Comparison of ENCODE assay signal across 14 cellular contexts in the genomic region with DNA sequence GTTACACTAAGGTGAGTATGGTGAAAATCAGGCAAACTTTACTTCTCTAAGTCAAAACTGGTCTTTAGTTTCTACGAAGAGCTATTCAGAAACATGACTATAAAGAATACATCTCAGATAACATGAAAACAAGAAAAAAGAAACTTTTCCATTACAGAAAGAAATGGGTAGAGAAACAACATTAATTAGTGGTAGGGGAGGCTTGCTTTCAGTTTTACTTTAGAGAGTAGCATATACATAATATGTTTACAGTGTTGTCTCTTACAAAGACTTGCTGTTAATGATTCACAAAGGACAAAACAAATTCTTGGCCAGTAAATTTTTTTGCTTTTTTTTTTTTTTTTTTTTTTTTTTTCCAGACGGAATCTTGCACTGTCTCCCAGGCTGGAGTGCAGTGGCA. TPM values are rescaled to one million over a fixed set of nuclear protein-coding genes. Genes with fewer than 3 reads are reported as not detected.
DNase-seq lines count a peak whose midpoint lies in the region; ATAC-seq and TF ChIP-seq lines count a peak whose summit lies in the region.
"Had no signal": no experiment of that assay in that cellular context is flagged by ENCODE, and none has a peak within 500 bp of the region (broad histone marks: within the 10 kb centered on the region; RNA-seq: fewer than 3 reads in every experiment).

No MANE protein-coding gene starts in this region.

- peaks cover 0 to 13% of the 10 kb centered on the region in 2 donors for H3K36me3 ChIP-seq in body of pancreas (replicated peaks in 1 of 2; ENCODE audit: insufficient read depth in 1 of 2, low read depth in 2 of 2)

- H3K4me1 Mint-ChIP-seq in CD14-positive monocyte (no peaks in the 10 kb centered on the region), memory B cell (no peaks in the 10 kb centered on the region)
- H3K4me1 Mint-ChIP-seq in activated CD4-positive, alpha-beta memory T cell treated with anti-CD3 and anti-CD28 coated beads, Interleukin-2, amount 10 ng/mL, durations not matched to agents 7 days and 5 days: peaks cover 15% of the 10 kb centered on the region

- H3K9me3 ChIP-seq in body of pancreas: no peaks in the 10 kb centered on the region

- no peak for TF ChIP-seq CTCF in CD14-positive monocyte (IDR thresholded peaks at IDR 0.05)
- TF ChIP-seq CTCF in body of pancreas (IDR thresholded peaks at IDR 0.05): no peak

- H3K4me3 Mint-ChIP-seq in CD14-positive monocyte (no peak overlapping the region), memory B cell (no peak overlapping the region)
- no peak overlapping the region for H3K4me3 Mint-ChIP-seq in activated CD4-positive, alpha-beta memory T cell treated with anti-CD3 and anti-CD28 coated beads, Interleukin-2, amount 10 ng/mL, durations not matched to agents 7 days and 5 days

- WGBS in body of pancreas, 2 donors: 75 to 76% methylated on average over 2 of the region's 2 CpGs

- no peak overlapping the region for H3K27ac ChIP-seq in body of pancreas
- H3K27ac ChIP-seq: brain microvascular endothelial cell had no signal

- POLR2A ChIA-PET in activated CD4-positive, alpha-beta memory T cell treated with anti-CD3 and anti-CD28 coated beads, Interleukin-2, amount 10 ng/mL, durations not matched to agents 7 days and 5 days (lab: Charles Lee): interaction anchor here (0.9 to 3.2 kb wide), 5 partner anchors 16 to 427 kb away, joined by 3 to 20 read pairs (median 3); partner anchors contain the start of gene CRLF3

- intact Hi-C loops in CD14-positive monocyte (cut with micrococcal nuclease): no loop called here
- intact Hi-C loops in body of pancreas (cut with DNase I): no loop called here
- intact Hi-C loops in cardiac septum (cut with DNase I): no loop called here

- DNase-seq in CD14-positive monocyte (ENCODE audit: low spot score) (no peak), GM19238 (ENCODE audit: insufficient read length, low spot score) (peak; percentile 13), memory B cell (ENCODE audit: low spot score in 2 of 2) (no peak), body of pancreas (no peak), NCI-H510A treated with DMSO at 0.1 percent for 48 hours (lab: John Stamatoyannopoulos, UW) (no peak), cardiac septum (ENCODE audit: low spot score) (no peak)
- no peak for DNase-seq in activated CD4-positive, alpha-beta memory T cell treated with anti-CD3 and anti-CD28 coated beads, Interleukin-2, amount 10 ng/mL, durations not matched to agents 7 days and 5 days
- DNase-seq: activated CD8-positive, alpha-beta memory T cell treated with anti-CD3 and anti-CD28 coated beads, Interleukin-2, amount 50 U/mL, for 4 hours; brain microvascular endothelial cell; Calu3; GM23248; NCI-H1105 treated with DMSO at 0.1 percent for 48 hours; NCI-H510A had no signal

- CTCF ChIA-PET in activated CD4-positive, alpha-beta memory T cell treated with anti-CD3 and anti-CD28 coated beads, Interleukin-2, amount 10 ng/mL, durations not matched to agents 7 days and 5 days (lab: Charles Lee): interaction anchor here (0.7 to 2.2 kb wide), 4 partner anchors 19 to 1642 kb away, joined by 3 to 20 read pairs (median 5); partner anchors contain the start of gene CRLF3

- no peaks in the 10 kb centered on the region for H3K27me3 ChIP-seq in body of pancreas
- H3K27me3 ChIP-seq: brain microvascular endothelial cell had no signal

- TF ChIP-seq POLR2A in body of pancreas (IDR thresholded peaks at IDR 0.05): no peak

- peaks cover 0 to 1% (median 0%) of the 10 kb centered on the region in 7 donors for H3K9me3 Mint-ChIP-seq in CD14-positive monocyte
- no peaks in the 10 kb centered on the region for H3K9me3 Mint-ChIP-seq in activated CD4-positive, alpha-beta memory T cell treated with anti-CD3 and anti-CD28 coated beads, Interleukin-2, amount 10 ng/mL, durations not matched to agents 7 days and 5 days
- H3K9me3 Mint-ChIP-seq in memory B cell: no peaks in the 10 kb centered on the region

- H3K36me3 Mint-ChIP-seq in CD14-positive monocyte (peaks cover 65 to 94% of the 10 kb centered on the region in 2 donors), memory B cell (peaks cover 20% of the 10 kb centered on the region)
- peaks cover 58% of the 10 kb centered on the region for H3K36me3 Mint-ChIP-seq in activated CD4-positive, alpha-beta memory T cell treated with anti-CD3 and anti-CD28 coated beads, Interleukin-2, amount 10 ng/mL, durations not matched to agents 7 days and 5 days (ENCODE audit: low read depth)

- H3K27ac Mint-ChIP-seq in CD14-positive monocyte: peak overlapping the region in 5 of 7 donors; percentile 0 to 68 (median 54)
- H3K27ac Mint-ChIP-seq in activated CD4-positive, alpha-beta memory T cell treated with anti-CD3 and anti-CD28 coated beads, Interleukin-2, amount 10 ng/mL, durations not matched to agents 7 days and 5 days: peak overlapping the region; percentile 61
- H3K27ac Mint-ChIP-seq in memory B cell: peak overlapping the region; percentile 72

- no peaks in the 10 kb centered on the region for H3K27me3 Mint-ChIP-seq in CD14-positive monocyte (ENCODE audit: low read depth in 3 of 3)
- no peaks in the 10 kb centered on the region for H3K27me3 Mint-ChIP-seq in activated CD4-positive, alpha-beta memory T cell treated with anti-CD3 and anti-CD28 coated beads, Interleukin-2, amount 10 ng/mL, durations not matched to agents 7 days and 5 days
- H3K27me3 Mint-ChIP-seq in memory B cell: no peaks in the 10 kb centered on the region

- H3K4me1 ChIP-seq in body of pancreas: no peaks in the 10 kb centered on the region

- no peak overlapping the region for H3K4me3 ChIP-seq in body of pancreas
- H3K4me3 ChIP-seq: GM23248 had no signal

- ATAC-seq in memory B cell (ENCODE audit: low read depth) (no peak), body of pancreas (no peak), HG02970 (IDR thresholded peaks at IDR 0.05; ENCODE audit: low FRiP score, unreplicated experiment) (no peak)

RNA-seq across cellular contexts. Expression of gene CRLF3, which starts 34.2 kb away (rescaled TPM):
- polyA plus RNA-seq in CD14-positive monocyte: 10 to 100 TPM; 88.5 to 92.8 TPM
- total RNA-seq in activated CD4-positive, alpha-beta memory T cell treated with anti-CD3 and anti-CD28 coated beads, Interleukin-2, amount 10 ng/mL, durations not matched to agents 7 days and 5 days: 10 to 100 TPM; 70.1 to 76.2 TPM
- total RNA-seq in body of pancreas (1 to 10 TPM; 2.6 to 5.2 TPM), cardiac septum (5.1 TPM)

RNA-seq across cellular contexts. Expression of gene ATAD5, which starts 41.5 kb away (rescaled TPM):
- polyA plus RNA-seq in CD14-positive monocyte: under 1 TPM; 0.24 to 0.42 TPM
- total RNA-seq in activated CD4-positive, alpha-beta memory T cell treated with anti-CD3 and anti-CD28 coated beads, Interleukin-2, amount 10 ng/mL, durations not matched to agents 7 days and 5 days: 10 to 100 TPM; 24.0 to 26.7 TPM
- 1 to 10 TPM; 1.0 to 1.6 TPM for total RNA-seq in body of pancreas
- 0.48 TPM for total RNA-seq in cardiac septum

Comparison
In these comparisons a context has a peak if more than half of its experiments do, and no peak if none do; other contexts are left out.
1. RNA of gene CRLF3, which starts 34.2 kb away (total RNA-seq): 70.1 to 76.2 TPM in activated CD4-positive, alpha-beta memory T cell treated with anti-CD3 and anti-CD28 coated beads, Interleukin-2, amount 10 ng/mL, durations not matched to agents 7 days and 5 days; 2.6 to 5.2 TPM in body of pancreas and 5.1 TPM in cardiac septum (single experiment); every median in the first group is over 10 times any median in the second.
2. RNA of gene ATAD5, which starts 41.5 kb away (total RNA-seq): 24.0 to 26.7 TPM in activated CD4-positive, alpha-beta memory T cell treated with anti-CD3 and anti-CD28 coated beads, Interleukin-2, amount 10 ng/mL, durations not matched to agents 7 days and 5 days; 1.0 to 1.6 TPM in body of pancreas and 0.48 TPM in cardiac septum (single experiment); every median in the first group is over 4 times any median in the second.
3. Peak in every context shown above with its lines, with median percentiles within 50 percentile points of each other: H3K27ac Mint-ChIP-seq.